ENCODE assay signal across 8 cellular contexts in genomic region chr5:68239485-68239884, GRCh38. TPM values are rescaled to one million over a fixed set of nuclear protein-coding genes. Genes with fewer than 3 reads are reported as not detected.
A peak's percentile ranks its signal among the peaks of the same experiment; 100 is the strongest.
DNase-seq lines count a peak whose midpoint lies in the region; ATAC-seq, FAIRE-seq and TF ChIP-seq lines count a peak whose summit lies in the region.

No MANE protein-coding gene starts in this region.

- no peak overlapping the region for H3K4me2 ChIP-seq in K562 (ENCODE audit: insufficient read depth, low read length)

- no peak overlapping the region for H3K9ac ChIP-seq in K562 (ENCODE audit: insufficient read depth in 1 of 2, low read depth in 2 of 2, low read length in 2 of 2)

- in situ Hi-C loops in K562 (cut with MboI): no loop called here

- POLR2A ChIA-PET in K562 (lab: Yijun Ruan, JAX): interaction anchor here (0.6 kb wide), 1 partner anchor 268 kb away, joined by 3 read pairs; no protein-coding TSS in a partner anchor

- H2AFZ ChIP-seq in K562 (ENCODE audit: low read depth, low read length): no peak overlapping the region

- ATAC-seq in HG03196 (IDR thresholded peaks at IDR 0.05; ENCODE audit: unreplicated experiment) (peak; percentile 92), K562 (peak; percentile 85), right lobe of liver (peak; percentile 87 to 97 (median 92))

- TF ChIP-seq EP300 in K562 (IDR thresholded peaks at IDR 0.05; ENCODE audit: low read length): no peak

- DNase-seq in GM19238 (ENCODE audit: insufficient read length, low spot score) (peak; percentile 33), UCSD-AML1 (lab: John Stamatoyannopoulos, UW; ENCODE audit: unreplicated experiment) (peak; percentile 73), K562 (ENCODE audit: extremely low read depth in 1 of 4, low spot score in 3 of 4) (peak in 2 of 4 experiments; percentile 24 to 62), right lobe of liver (peak; percentile 87 to 94 (median 91)), putamen (ENCODE audit: low spot score) (no peak), NCI-H524 (lab: John Stamatoyannopoulos, UW) (no peak)
- DNase-seq in stimulated activated CD4-positive, alpha-beta T cell treated with anti-CD3 and anti-CD28 coated beads, TNF-alpha, amount 100 ng/mL, for 4 hours (ENCODE audit: low read depth in 3 of 3): peak; percentile 39 to 69 (median 63)

- H3K4me3 ChIP-seq in K562 (no peak overlapping the region), right lobe of liver (peak overlapping the region in 1 of 3 donors; percentile 16)

- no peak for TF ChIP-seq RAD21 in K562 (CRISPR knock-in tag; conservative IDR thresholded peaks at IDR 0.05 in 1 of 2, IDR thresholded peaks at IDR 0.05 in 1 of 2)

- H3K27me3 ChIP-seq in K562 (ENCODE audit: control insufficient read depth in 2 of 2, insufficient read depth in 2 of 2, low read length in 2 of 2) (no peaks in the 10 kb centered on the region), right lobe of liver (no peaks in the 10 kb centered on the region)

- no peak for TF ChIP-seq POLR2A in K562 (conservative IDR thresholded peaks at IDR 0.05)
- peak; percentile 28 for TF ChIP-seq POLR2A in right lobe of liver (IDR thresholded peaks at IDR 0.05)

- 1% methylated on average over 7 of the region's 7 CpGs for WGBS in K562 (ENCODE audit: insufficient coverage, low coverage, missing lambda C conversion rate)
- WGBS in right lobe of liver (ENCODE audit: insufficient coverage, low coverage, low lambda C conversion rate, missing lambda C conversion rate): 7% methylated on average over 7 of the region's 7 CpGs

- no TSS peak for BruUV-seq in K562 (replicated peaks; lab: Mats Ljungman, UMichigan)

- peak; percentile 15 for FAIRE-seq in K562 (lab: Jason Lieb, UNC)

- CTCF ChIA-PET in K562 (lab: Yijun Ruan, JAX; ENCODE audit: low intra/inter-chr PET ratio): no interaction called here

- 0 out of 2 replicates have a peak, but pooled peaks cover under 1% of the 10 kb centered on the region for H4K20me1 ChIP-seq in K562 (replicated peaks; ENCODE audit: control insufficient read depth, insufficient read depth, low read length)

- H3K4me1 ChIP-seq in K562 (replicated peaks in 1 of 2; ENCODE audit: control insufficient read depth in 2 of 2, insufficient read depth in 2 of 2, low read length in 2 of 2) (no peaks in the 10 kb centered on the region; a peak in 1 of 5 replicates), right lobe of liver (peaks cover 0 to 83% (median 28%) of the 10 kb centered on the region in 4 donors)

- no peaks in the 10 kb centered on the region for H3K36me3 ChIP-seq in K562 (ENCODE audit: control insufficient read depth, insufficient read depth, low read length)
- H3K36me3 ChIP-seq in right lobe of liver: peaks cover 0 to 2% (median 0%) of the 10 kb centered on the region in 4 donors

- H3K27ac ChIP-seq in K562 (ENCODE audit: extremely low read depth, low read depth, low read length) (no peak overlapping the region), right lobe of liver (peak overlapping the region; percentile 52 to 82 (median 74))

- TF ChIP-seq CTCF in K562 (IDR thresholded peaks at IDR 0.05 in 2 of 3, conservative IDR thresholded peaks at IDR 0.05 in 1 of 3; ENCODE audit: insufficient read depth in 2 of 3, low read depth in 1 of 3, low read length in 3 of 3) (no peak), right lobe of liver (IDR thresholded peaks at IDR 0.05) (no peak)

- intact Hi-C loops in K562 (cut with micrococcal nuclease) (no loop called here), right lobe of liver (cut with DNase I) (no loop called here)

- no peaks in the 10 kb centered on the region for H3K9me1 ChIP-seq in K562 (ENCODE audit: control insufficient read depth, insufficient read depth, low read length)

- H3K79me2 ChIP-seq in K562 (ENCODE audit: control insufficient read depth, insufficient read depth, low read length): no peaks in the 10 kb centered on the region

- H3K9me3 ChIP-seq in K562 (replicated peaks; ENCODE audit: control insufficient read depth, insufficient read depth, low read depth, low read length) (no peaks in the 10 kb centered on the region), right lobe of liver (no peaks in the 10 kb centered on the region)

TF ChIP-seq in K562, 482 proteins besides CTCF, POLR2A, EP300 and RAD21 (continues in another document):
- peak; percentile 44; the same call in 1 of the 2 replicates for TF ChIP-seq ESRRA (IDR thresholded peaks at IDR 0.05; ENCODE audit: borderline replicate concordance, low read depth)
- no peak for TF ChIP-seq MNT (conservative IDR thresholded peaks at IDR 0.05)
- no peak for TF ChIP-seq ZBTB7A (IDR thresholded peaks at IDR 0.05; ENCODE audit: borderline replicate concordance, control insufficient read depth, low read depth, low read length)
- no peak for TF ChIP-seq ZNF766 (CRISPR knock-in tag; conservative IDR thresholded peaks at IDR 0.05)
- no peak for TF ChIP-seq SNRNP70 (optimal IDR thresholded peaks at IDR 0.05; ENCODE audit: low read depth, low read length)
- TF ChIP-seq HNRNPK (IDR thresholded peaks at IDR 0.05; ENCODE audit: low read depth, low read length, poor library complexity, severe bottlenecking): no peak
- no peak for TF ChIP-seq TSHZ1 (CRISPR knock-in tag; IDR thresholded peaks at IDR 0.05)
- TF ChIP-seq NR4A1 (CRISPR knock-in tag; IDR thresholded peaks at IDR 0.05): no peak
- TF ChIP-seq NR4A1 (tag; IDR thresholded peaks at IDR 0.05): no peak
- no peak for TF ChIP-seq ZNF445 (CRISPR knock-in tag; IDR thresholded peaks at IDR 0.05; ENCODE audit: low read depth)
- TF ChIP-seq DLX4 (CRISPR knock-in tag; IDR thresholded peaks at IDR 0.05): no peak

RNA-seq across cellular contexts. Expression of gene PIK3R1, which starts 23.9 kb away (rescaled TPM):
- total RNA-seq in K562 (2011; cell fraction: chromatin; rRNA removed; ENCODE audit: low replicate concordance): 5.6 and 13.8 TPM in 2 replicates
- 1.5 and 2.1 TPM in 2 replicates for total RNA-seq in K562 (2011; cell fraction: nucleolus; rRNA removed)
- 3.5 and 5.3 TPM in 2 replicates for total RNA-seq in K562 (2011; cell fraction: nucleoplasm; rRNA removed)
- total RNA-seq in K562 (2014; rRNA removed): 4.8 and 5.2 TPM in 2 replicates
- 5.4 and 7.1 TPM in 2 replicates for total RNA-seq in K562 (2014; rRNA removed; fragmentation: Illumina TruSeq; extraction: Trizol)
- total RNA-seq in K562 (2015; rRNA removed; fragmentation: Illumina TruSeq; extraction: Trizol): 7.2 and 9.7 TPM in 2 replicates
- total RNA-seq in K562 (2021): 7.2 and 9.2 TPM in 2 replicates
- 1.9 and 2.5 TPM in 2 replicates for polyA plus RNA-seq in K562 (2011; rRNA removed)
- polyA plus RNA-seq in K562 (2011; cell fraction: cytosol; rRNA removed): 0.55 and 1.0 TPM in 2 replicates
- 3.6 and 3.9 TPM in 2 replicates for polyA plus RNA-seq in K562 (2011; cell fraction: nucleus; rRNA removed)
- 5.4 and 6.2 TPM in 2 replicates for polyA plus RNA-seq in K562 (2012)
- 5.1 and 8.0 TPM in 2 replicates for polyA plus RNA-seq in K562 (2014; fragmentation: Illumina TruSeq; extraction: Trizol)
- polyA plus RNA-seq in K562 (2014; fragmentation: Nextera tagmentation; extraction: Ambion mirVana): 1 to 10 TPM; 1.1 to 1.8 TPM
- 2.4 and 3.9 TPM in 2 replicates for polyA plus RNA-seq in K562 (2014; rRNA removed)
- 7.3 and 8.4 TPM in 2 replicates for polyA minus RNA-seq in K562 (2011; rRNA and poly(A)+ RNA removed)
- 3.5 and 6.9 TPM in 2 replicates for polyA minus RNA-seq in K562 (2011; cell fraction: cytosol; rRNA and poly(A)+ RNA removed)
- 5.7 and 11.1 TPM in 2 replicates for polyA minus RNA-seq in K562 (2011; cell fraction: nucleus; rRNA and poly(A)+ RNA removed)
- total RNA-seq in right lobe of liver: 100 to 1,000 TPM in 2 of 6 experiments, 10 to 100 TPM in 4; 36.3 to 173 (median 72.8) TPM

Comparison
In these comparisons a context has a peak if more than half of its experiments do, and no peak if none do; other contexts are left out.
1. DNase-seq: peak in GM19238 (single experiment), UCSD-AML1 (single experiment), right lobe of liver (3 of 3) and stimulated activated CD4-positive, alpha-beta T cell treated with anti-CD3 and anti-CD28 coated beads, TNF-alpha, amount 100 ng/mL, for 4 hours (3 of 3); none in putamen (single experiment) and NCI-H524 (0 of 2).
2. Peak in every context shown above with its lines, with median percentiles within 50 percentile points of each other: ATAC-seq.